In genomic region chr15:72992733-72993321, GRCh38 we compare ENCODE assay signal across 24 cellular contexts. TPM values are rescaled to one million over a fixed set of nuclear protein-coding genes. Genes with fewer than 3 reads are reported as not detected.
DNase-seq lines count a peak whose midpoint lies in the region; ATAC-seq, FAIRE-seq and TF ChIP-seq lines count a peak whose summit lies in the region.
"Had no signal": no experiment of that assay in that cellular context is flagged by ENCODE, and none has a peak within 500 bp of the region (broad histone marks: within the 10 kb centered on the region; RNA-seq: fewer than 3 reads in every experiment).

No MANE protein-coding gene starts in this region.

- H3K27ac Mint-ChIP-seq in astrocyte (ENCODE audit: unreplicated experiment) (no peak overlapping the region), nephron progenitor cell (peak overlapping the region; percentile 52)
- H3K27ac Mint-ChIP-seq: activated CD4-positive, alpha-beta memory T cell treated with anti-CD3 and anti-CD28 coated beads for 36 hours; activated naive CD8-positive, alpha-beta T cell treated with anti-CD3 and anti-CD28 coated beads, Interleukin-2, amount 10 ng/mL, durations not matched to agents 7 days and 5 days; activated T-cell treated with anti-CD3 and anti-CD28 coated beads, Interleukin-2, amount 50 U/mL, for 24 hours; B cell; naive thymus-derived CD8-positive, alpha-beta T cell; stimulated activated naive CD8-positive, alpha-beta T cell treated with anti-CD3 and anti-CD28 coated beads, Interleukin-15, Interleukin-2, amounts not matched to agents 100 ng/mL and 50 ng/mL, for 24 hours had no signal

- H3K36me3 ChIP-seq in astrocyte (ENCODE audit: insufficient read depth, low read length): no peaks in the 10 kb centered on the region
- H3K36me3 ChIP-seq in heart left ventricle: no peaks in the 10 kb centered on the region
- no peaks in the 10 kb centered on the region for H3K36me3 ChIP-seq in upper lobe of left lung
- H3K36me3 ChIP-seq: cardiac muscle cell had no signal

- H3K4me3 ChIP-seq in astrocyte (ENCODE audit: insufficient read depth, low read depth, low read length): no peak overlapping the region
- no peak overlapping the region for H3K4me3 ChIP-seq in heart left ventricle
- no peak overlapping the region for H3K4me3 ChIP-seq in upper lobe of left lung
- H3K4me3 ChIP-seq: cardiac muscle cell, GM12878, lung, psoas muscle had no signal

- intact Hi-C loops in heart left ventricle (cut with DNase I): no loop called here

- H3K36me3 Mint-ChIP-seq in astrocyte (ENCODE audit: low read depth, unreplicated experiment) (no peaks in the 10 kb centered on the region), nephron progenitor cell (ENCODE audit: low read depth) (no peaks in the 10 kb centered on the region)
- H3K36me3 Mint-ChIP-seq: activated CD4-positive, alpha-beta memory T cell treated with anti-CD3 and anti-CD28 coated beads for 36 hours; activated naive CD8-positive, alpha-beta T cell treated with anti-CD3 and anti-CD28 coated beads, Interleukin-2, amount 10 ng/mL, durations not matched to agents 7 days and 5 days; naive thymus-derived CD8-positive, alpha-beta T cell had no signal

- H3K4me1 ChIP-seq in astrocyte (ENCODE audit: insufficient read depth, low read length) (no peaks in the 10 kb centered on the region), heart left ventricle (peaks cover 0 to 16% (median 0%) of the 10 kb centered on the region in 12 donors), upper lobe of left lung (peaks cover 0 to 6% (median 5%) of the 10 kb centered on the region in 4 donors)

- H3K27me3 Mint-ChIP-seq in astrocyte (ENCODE audit: low read depth, unreplicated experiment) (peaks cover 8% of the 10 kb centered on the region), nephron progenitor cell (ENCODE audit: low read depth, poor library complexity) (peaks cover 5% of the 10 kb centered on the region)

- H3K27me3 ChIP-seq in astrocyte (ENCODE audit: insufficient read depth, low read length) (no peaks in the 10 kb centered on the region), heart left ventricle (peaks cover 0 to 11% (median 0%) of the 10 kb centered on the region in 9 donors), upper lobe of left lung (no peaks in the 10 kb centered on the region)
- H3K27me3 ChIP-seq: cardiac muscle cell had no signal

- DNase-seq in astrocyte (ENCODE audit: low read depth) (peak; percentile 12), heart left ventricle (no peak), nephron progenitor cell (no peak), upper lobe of left lung (no peak), SHP77 treated with DMSO at 0.1 percent for 48 hours (lab: John Stamatoyannopoulos, UW) (no peak), NCI-H69 (lab: John Stamatoyannopoulos, UW) (no peak)
- DNase-seq in activated naive CD4-positive, alpha-beta T cell (lab: John Stamatoyannopoulos, UW): no peak
- DNase-seq in activated CD4-positive, alpha-beta T cell treated with anti-CD3 and anti-CD28 coated beads, Interleukin-2, amount 50 U/mL, for 48 hours: no peak
- DNase-seq: activated CD4-positive, alpha-beta memory T cell treated with anti-CD3 and anti-CD28 coated beads for 36 hours; activated naive CD8-positive, alpha-beta T cell treated with anti-CD3 and anti-CD28 coated beads, Interleukin-2, amount 10 ng/mL, durations not matched to agents 7 days and 5 days; activated T-cell treated with anti-CD3 and anti-CD28 coated beads, Interleukin-2, amount 50 U/mL, for 24 hours; foreskin melanocyte; naive thymus-derived CD8-positive, alpha-beta T cell; NCI-H146; NCI-H226; psoas muscle; SW 1271 had no signal

- peak; percentile 39 to 42 (median 42) for ATAC-seq in heart left ventricle
- ATAC-seq in upper lobe of left lung (ENCODE audit: low FRiP score in 2 of 2): peak in 1 of 2 donors; percentile 69
- ATAC-seq: GM12878; naive thymus-derived CD8-positive, alpha-beta T cell had no signal

- H3K4me2 ChIP-seq in astrocyte (ENCODE audit: low read length): no peak overlapping the region

- TF ChIP-seq CTCF in astrocyte (IDR thresholded peaks at IDR 0.05; ENCODE audit: insufficient read depth, low read depth, low read length) (no peak), heart left ventricle (IDR thresholded peaks at IDR 0.05) (no peak), nephron progenitor cell (IDR thresholded peaks at IDR 0.05) (no peak), upper lobe of left lung (IDR thresholded peaks at IDR 0.05) (no peak)

- TF ChIP-seq POLR2A in heart left ventricle (IDR thresholded peaks at IDR 0.05) (no peak), upper lobe of left lung (IDR thresholded peaks at IDR 0.05) (no peak)

- H3K9me3 ChIP-seq in astrocyte (ENCODE audit: insufficient read depth, low read depth, low read length) (no peaks in the 10 kb centered on the region), heart left ventricle (no peaks in the 10 kb centered on the region), upper lobe of left lung (no peaks in the 10 kb centered on the region)
- H3K9me3 ChIP-seq: psoas muscle had no signal

- no peak for TF ChIP-seq EP300 in upper lobe of left lung (IDR thresholded peaks at IDR 0.05)

- 73 to 81% (median 76%) methylated on average over 13 of the region's 13 CpGs for WGBS in heart left ventricle, 4 donors
- 68 to 80% methylated on average over 13 of the region's 13 CpGs for WGBS in upper lobe of left lung, 2 donors

- H3K9me3 Mint-ChIP-seq in astrocyte (ENCODE audit: unreplicated experiment): no peaks in the 10 kb centered on the region
- no peaks in the 10 kb centered on the region for H3K9me3 Mint-ChIP-seq in nephron progenitor cell
- H3K9me3 Mint-ChIP-seq: activated CD4-positive, alpha-beta memory T cell treated with anti-CD3 and anti-CD28 coated beads for 36 hours; activated naive CD8-positive, alpha-beta T cell treated with anti-CD3 and anti-CD28 coated beads, Interleukin-2, amount 10 ng/mL, durations not matched to agents 7 days and 5 days; activated T-cell treated with anti-CD3 and anti-CD28 coated beads, Interleukin-2, amount 50 U/mL, for 24 hours; naive thymus-derived CD8-positive, alpha-beta T cell; stimulated activated naive CD8-positive, alpha-beta T cell treated with anti-CD3 and anti-CD28 coated beads, Interleukin-15, Interleukin-2, amounts not matched to agents 100 ng/mL and 50 ng/mL, for 24 hours had no signal

- H3K4me3 Mint-ChIP-seq in astrocyte (ENCODE audit: unreplicated experiment) (no peak overlapping the region), nephron progenitor cell (no peak overlapping the region)
- H3K4me3 Mint-ChIP-seq: activated CD4-positive, alpha-beta memory T cell treated with anti-CD3 and anti-CD28 coated beads for 36 hours; activated naive CD8-positive, alpha-beta T cell treated with anti-CD3 and anti-CD28 coated beads, Interleukin-2, amount 10 ng/mL, durations not matched to agents 7 days and 5 days; activated T-cell treated with anti-CD3 and anti-CD28 coated beads, Interleukin-2, amount 50 U/mL, for 24 hours; B cell; naive thymus-derived CD8-positive, alpha-beta T cell; stimulated activated naive CD8-positive, alpha-beta T cell treated with anti-CD3 and anti-CD28 coated beads, Interleukin-15, Interleukin-2, amounts not matched to agents 100 ng/mL and 50 ng/mL, for 24 hours had no signal

- H3K27ac ChIP-seq in astrocyte (ENCODE audit: low read depth, low read length) (no peak overlapping the region), heart left ventricle (peak overlapping the region in 6 of 12 donors; percentile 1 to 70 (median 34)), upper lobe of left lung (peak overlapping the region in 3 of 4 donors; percentile 27 to 58 (median 37))
- H3K27ac ChIP-seq: cardiac muscle cell, psoas muscle had no signal

- no peaks in the 10 kb centered on the region for H4K20me1 ChIP-seq in astrocyte (ENCODE audit: insufficient read depth, low read length)

- FAIRE-seq in astrocyte (lab: Jason Lieb, UNC): peak; percentile 76
- FAIRE-seq: D721Med, GM12878, HTR-8/SVneo had no signal

- no peak overlapping the region for H2AFZ ChIP-seq in astrocyte (ENCODE audit: low read depth, low read length)

- H3K4me1 Mint-ChIP-seq in astrocyte (ENCODE audit: low read depth, unreplicated experiment): peaks cover 17% of the 10 kb centered on the region
- H3K4me1 Mint-ChIP-seq in nephron progenitor cell: peaks cover 54% of the 10 kb centered on the region
- H3K4me1 Mint-ChIP-seq: activated naive CD8-positive, alpha-beta T cell treated with anti-CD3 and anti-CD28 coated beads, Interleukin-2, amount 10 ng/mL, durations not matched to agents 7 days and 5 days; B cell; naive thymus-derived CD8-positive, alpha-beta T cell had no signal

- H3K79me2 ChIP-seq in astrocyte (ENCODE audit: insufficient read depth, low read length): no peaks in the 10 kb centered on the region

- no peak overlapping the region for H3K9ac ChIP-seq in astrocyte (ENCODE audit: low read length)

RNA-seq across cellular contexts. Expression of gene NEO1, which starts 59.4 kb away (rescaled TPM):
- total RNA-seq in astrocyte (30.3 and 39.5 TPM in 2 replicates), heart left ventricle (10 to 100 TPM; 10.7 to 31.5 (median 13.5) TPM), upper lobe of left lung (10 to 100 TPM; 14.7 to 37.5 (median 28.2) TPM)
- 1 to 10 TPM; 4.4 to 6.6 TPM for polyA plus RNA-seq in heart left ventricle
